ENCODE assay signal across 11 cellular contexts in genomic region chr18:45708831-45709230, GRCh38. TPM values are rescaled to one million over a fixed set of nuclear protein-coding genes. Genes with fewer than 3 reads are reported as not detected.
"Had no signal": no experiment of that assay in that cellular context is flagged by ENCODE, and none has a peak within 500 bp of the region (broad histone marks: within the 10 kb centered on the region; RNA-seq: fewer than 3 reads in every experiment).

No MANE protein-coding gene starts in this region.

- ATAC-seq: GM23338, HCT116 had no signal

- H3K9ac ChIP-seq: GM23248 had no signal

- H3K27ac Mint-ChIP-seq: GM23338, H9, HFFc6 had no signal

- H3K4me2 ChIP-seq: GM23338 had no signal

- H3K4me3 Mint-ChIP-seq: GM23338, H9, HFFc6 had no signal

- H2AFZ ChIP-seq: GM23248, GM23338 had no signal

- H3K4me1 ChIP-seq: HAP-1 had no signal

- DNase-seq: GM23248, GOT3, H7, H9, HCEC 1CT, HFFc6 had no signal

- H3K4me1 Mint-ChIP-seq: GM23338, H9 had no signal

- H3K27ac ChIP-seq: GM23248 had no signal

- H3K36me3 ChIP-seq: HAP-1 had no signal

- FAIRE-seq: H1, H54 had no signal

- H3K4me3 ChIP-seq: GM23248, GM23338, HAP-1 had no signal

RNA-seq across cellular contexts. Expression of gene SLC14A1, which starts 15.2 kb away (rescaled TPM):
- total RNA-seq: H1, H7, H9 had no signal
